8 cellular contexts compared by ENCODE assay signal in the genomic region with DNA sequence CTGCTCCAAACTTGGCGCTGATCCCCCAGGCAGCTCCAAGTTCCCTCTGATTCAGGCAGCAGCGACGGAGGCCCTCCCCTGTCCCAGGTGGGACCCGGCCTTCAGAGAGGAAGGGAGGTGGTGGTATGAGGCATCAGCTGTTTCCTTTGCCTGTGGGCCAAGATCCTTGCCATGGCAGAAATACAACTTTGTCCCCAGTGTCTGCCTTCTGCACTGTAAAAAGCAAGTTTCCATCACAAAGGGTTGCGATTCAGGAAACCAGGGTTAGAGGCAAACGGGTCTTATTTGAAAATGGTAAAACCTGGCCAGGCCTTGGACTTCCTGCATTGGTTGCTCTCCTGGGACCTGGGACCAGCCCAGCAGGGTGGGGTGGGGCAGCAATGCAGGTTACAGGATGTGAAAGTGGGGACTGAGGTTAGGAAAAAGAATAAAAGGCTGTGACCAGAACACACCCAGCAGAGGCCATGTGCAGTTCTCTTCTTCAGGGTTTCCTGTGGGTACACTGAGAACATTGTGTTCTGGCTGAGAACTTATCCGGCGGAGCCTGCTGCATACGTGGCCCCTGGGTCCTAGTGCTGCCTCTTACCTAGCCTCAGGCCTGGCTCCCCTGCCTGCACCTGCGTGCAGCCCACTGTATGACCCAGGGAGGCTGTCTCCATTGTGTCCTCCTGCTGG. TPM values are rescaled to one million over a fixed set of nuclear protein-coding genes. Genes with fewer than 3 reads are reported as not detected.
DNase-seq lines count a peak whose midpoint lies in the region; ATAC-seq and TF ChIP-seq lines count a peak whose summit lies in the region.

No MANE protein-coding gene starts in this region.

- peak; percentile 67 for ATAC-seq in GM18519 (IDR thresholded peaks at IDR 0.05; ENCODE audit: low FRiP score, unreplicated experiment)
- peak; percentile 85 for ATAC-seq in HG02678 (IDR thresholded peaks at IDR 0.05; ENCODE audit: unreplicated experiment)

- H3K27ac ChIP-seq in thyroid gland = peak overlapping the region; percentile 76 to 88 (median 86)

- no peak for TF ChIP-seq CTCF in fibroblast of pulmonary artery (IDR thresholded peaks at IDR 0.05; ENCODE audit: low read length, missing control alignments)
- peak in 2 of 6 experiments; percentile 2 to 15 for TF ChIP-seq CTCF in thyroid gland (IDR thresholded peaks at IDR 0.05)

- 22 to 29% methylated on average over 9 to 10 of the region's 10 CpGs for WGBS in thyroid gland, 2 donors

- no peaks in the 10 kb centered on the region for H3K36me3 ChIP-seq in thyroid gland

- peak in 1 of 2 donors; percentile 74 for TF ChIP-seq POLR2A in thyroid gland (IDR thresholded peaks at IDR 0.05)

- peak overlapping the region; percentile 29 for H3K4me3 ChIP-seq in fibroblast of pulmonary artery (replicated peaks; ENCODE audit: low read depth, low read length)
- H3K4me3 ChIP-seq in thyroid gland (replicated peaks in 1 of 3) = no peak overlapping the region

- DNase-seq in NCI-H774 (lab: John Stamatoyannopoulos, UW) (peak; percentile 6), activated T-helper 1 cell treated with Interleukin-2 at 50 U/mL for 16 hours (ENCODE audit: low read depth) (peak; percentile 55), fibroblast of pulmonary artery (ENCODE audit: low read depth) (peak; percentile 87), nucleus accumbens (lab: John Stamatoyannopoulos, UW) (peak in 53 of 56 donors; percentile 18 to 83 (median 62)), thyroid gland (peak; percentile 87 to 90), DMS79 (lab: John Stamatoyannopoulos, UW) (no peak)

- intact Hi-C loops in thyroid gland (cut with DNase I) = no loop called here

- no peaks in the 10 kb centered on the region for H3K9me3 ChIP-seq in thyroid gland

- peaks cover 64 to 93% of the 10 kb centered on the region in 2 donors for H3K4me1 ChIP-seq in thyroid gland

- H3K27me3 ChIP-seq in thyroid gland = no peaks in the 10 kb centered on the region

RNA-seq across cellular contexts. Expression of a gene that starts 25.1 kb away (rescaled TPM):
- total RNA-seq in thyroid gland = 100 to 1,000 TPM in 3 of 4 donors, 10 to 100 TPM in 1; 93.0 to 309 (median 134) TPM

RNA-seq across cellular contexts. Expression of a gene that starts 32.5 kb away (rescaled TPM):
- total RNA-seq in thyroid gland = 10 to 100 TPM; 26.7 to 30.3 (median 28.1) TPM

RNA-seq across cellular contexts. Expression of a gene that starts 32.8 kb away (rescaled TPM):
- total RNA-seq in thyroid gland = 100 to 1,000 TPM; 100 to 214 (median 129) TPM
